ENCODE assay signal across 8 cellular contexts in the genomic region with DNA sequence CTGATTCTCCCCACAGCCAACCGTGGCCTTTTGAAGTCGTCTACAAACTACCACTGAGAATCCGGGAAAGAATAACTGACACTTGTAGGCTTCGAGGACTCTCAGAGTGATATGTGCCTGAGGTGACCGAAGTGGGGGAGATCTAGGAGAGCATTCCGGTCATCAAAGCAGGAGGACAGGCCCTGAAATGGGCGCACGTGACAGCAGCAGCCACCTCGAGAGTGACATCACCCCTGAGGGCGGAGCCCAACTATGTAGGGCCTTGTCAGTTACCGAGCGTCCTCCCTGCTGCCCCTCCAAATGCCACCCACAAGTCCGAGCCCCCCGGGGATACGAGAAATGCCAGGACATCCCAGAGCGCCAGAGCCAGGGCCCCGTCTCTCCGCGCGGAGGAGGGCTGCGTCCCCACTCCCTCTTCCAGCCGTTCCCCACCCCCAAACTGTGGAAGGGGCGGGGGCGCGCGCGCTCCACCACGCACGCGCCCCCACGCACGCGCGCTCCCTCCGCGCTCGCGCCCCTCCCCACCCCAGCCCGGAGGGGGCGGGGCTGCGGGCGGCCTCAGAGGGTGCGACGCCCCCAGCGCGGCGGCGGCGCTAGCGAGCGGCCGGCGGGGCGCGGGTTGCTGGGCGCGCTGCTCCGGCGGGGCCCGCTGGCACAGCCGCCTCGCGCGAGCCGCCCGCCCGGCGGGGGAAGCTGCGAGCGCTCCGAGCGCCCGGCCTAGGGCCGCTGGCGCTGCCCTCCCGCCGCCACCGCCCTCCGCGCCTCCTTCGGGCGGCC. TPM values are rescaled to one million over a fixed set of nuclear protein-coding genes. Genes with fewer than 3 reads are reported as not detected.
DNase-seq lines count a peak whose midpoint lies in the region; ATAC-seq, FAIRE-seq and TF ChIP-seq lines count a peak whose summit lies in the region.

TANC2 (plus strand) TSS at position 587 of the 777 bp plus-strand sequence. CDS start 43,325 bp downstream, outside the sequence.

- no TSS peak for BruUV-seq in OCI-LY7 (replicated peaks; lab: Mats Ljungman, UMichigan)

- no peaks in the 10 kb centered on the region for H3K79me2 ChIP-seq in OCI-LY7 (ENCODE audit: insufficient read depth, low read depth, low read length)

- POLR2A ChIA-PET in OCI-LY7 (lab: Charles Lee), result no interaction called here

- ATAC-seq in GM19035 (IDR thresholded peaks at IDR 0.05; ENCODE audit: unreplicated experiment), result peak; percentile 68

- FAIRE-seq in HTR-8/SVneo (lab: Jason Lieb, UNC), result peak; percentile 94

- no peaks in the 10 kb centered on the region for H3K9me3 ChIP-seq in OCI-LY7 (ENCODE audit: low read length)

- no peaks in the 10 kb centered on the region for H3K9me2 ChIP-seq in OCI-LY7 (ENCODE audit: insufficient read depth, low read length)

- intact Hi-C loops in OCI-LY7 (cut with micrococcal nuclease; ENCODE audit: unreplicated experiment), result loop anchor here (5.0 kb wide), 2 partner anchors 244 to 544 kb away; partner anchors contain the start of gene METTL2A

- H4K20me1 ChIP-seq in OCI-LY7 (ENCODE audit: insufficient read depth, low read length), result peaks cover 11% of the 10 kb centered on the region; the same call in 1 of the 2 replicates

- H3K4me2 ChIP-seq in OCI-LY7 (ENCODE audit: low read length), result peak within 1 kb of the TSS; percentile 91

- CTCF ChIA-PET in OCI-LY7 (lab: Charles Lee; ENCODE audit: unreplicated experiment), result no interaction called here

- peak within 1 kb of the TSS; percentile 25 for H3K27ac ChIP-seq in OCI-LY7 (ENCODE audit: low read depth, low read length, poor library complexity, severe bottlenecking)

- H3K4me1 ChIP-seq in OCI-LY7 (ENCODE audit: insufficient read depth, low read length, poor library complexity, severe bottlenecking), result peaks cover 23% of the 10 kb centered on the region

- DNase-seq in ACHN, result peak; percentile 81
- peak; percentile 85 for DNase-seq in HTR-8/SVneo (ENCODE audit: insufficient read length, low spot score)
- DNase-seq in OCI-LY7 (ENCODE audit: low spot score), result peak; percentile 85
- DNase-seq in activated T-cell treated with anti-CD3 and anti-CD28 coated beads, Interleukin-2, amount 50 U/mL, for 1 hour, result peak; percentile 86
- DNase-seq in epithelial cell of proximal tubule (ENCODE audit: low read depth), result no peak
- peak; percentile 68 for DNase-seq in middle frontal gyrus (ENCODE audit: extremely low spot score, low spot score)
- DNase-seq in stimulated activated CD8-positive, alpha-beta memory T cell treated with anti-CD3 and anti-CD28 coated beads, Interleukin-15, amount 100 ng/mL, for 24 hours (ENCODE audit: low read depth), result peak; percentile 38

- H2AFZ ChIP-seq in OCI-LY7 (ENCODE audit: low read length), result peak within 1 kb of the TSS; percentile 97

- in situ Hi-C loops in ACHN (cut with HindIII; ENCODE audit: low pct_ligation_motif_present, low pct_unique_long_range_greater_than_20kb, low sequenced_read_pairs), result no loop called here

- H3K4me3 ChIP-seq in OCI-LY7 (ENCODE audit: low read depth, low read length, poor library complexity, severe bottlenecking) (peak within 1 kb of the TSS; percentile 80), epithelial cell of proximal tubule (ENCODE audit: low read depth, low read length) (peak within 1 kb of the TSS; percentile 90)

- TF ChIP-seq CTCF in OCI-LY7 (conservative IDR thresholded peaks at IDR 0.05; ENCODE audit: low read length) (no peak), epithelial cell of proximal tubule (conservative IDR thresholded peaks at IDR 0.05; ENCODE audit: low read depth, low read length) (no peak)

- H3K36me3 ChIP-seq in OCI-LY7 (ENCODE audit: insufficient read depth, low read length), result no peaks in the 10 kb centered on the region

RNA-seq across cellular contexts. Expression of gene TANC2, which starts in this region (rescaled TPM):
- 3.5 and 14.5 TPM in 2 replicates for total RNA-seq in OCI-LY7 (2014; rRNA removed; shearing (Covaris generic))
- total RNA-seq in OCI-LY7 (2022) (9.6 and 11.7 TPM in 2 replicates), epithelial cell of proximal tubule (8.5 and 31.1 TPM in 2 replicates)
